Comparison of ENCODE assay signal across 8 cellular contexts in the genomic region with DNA sequence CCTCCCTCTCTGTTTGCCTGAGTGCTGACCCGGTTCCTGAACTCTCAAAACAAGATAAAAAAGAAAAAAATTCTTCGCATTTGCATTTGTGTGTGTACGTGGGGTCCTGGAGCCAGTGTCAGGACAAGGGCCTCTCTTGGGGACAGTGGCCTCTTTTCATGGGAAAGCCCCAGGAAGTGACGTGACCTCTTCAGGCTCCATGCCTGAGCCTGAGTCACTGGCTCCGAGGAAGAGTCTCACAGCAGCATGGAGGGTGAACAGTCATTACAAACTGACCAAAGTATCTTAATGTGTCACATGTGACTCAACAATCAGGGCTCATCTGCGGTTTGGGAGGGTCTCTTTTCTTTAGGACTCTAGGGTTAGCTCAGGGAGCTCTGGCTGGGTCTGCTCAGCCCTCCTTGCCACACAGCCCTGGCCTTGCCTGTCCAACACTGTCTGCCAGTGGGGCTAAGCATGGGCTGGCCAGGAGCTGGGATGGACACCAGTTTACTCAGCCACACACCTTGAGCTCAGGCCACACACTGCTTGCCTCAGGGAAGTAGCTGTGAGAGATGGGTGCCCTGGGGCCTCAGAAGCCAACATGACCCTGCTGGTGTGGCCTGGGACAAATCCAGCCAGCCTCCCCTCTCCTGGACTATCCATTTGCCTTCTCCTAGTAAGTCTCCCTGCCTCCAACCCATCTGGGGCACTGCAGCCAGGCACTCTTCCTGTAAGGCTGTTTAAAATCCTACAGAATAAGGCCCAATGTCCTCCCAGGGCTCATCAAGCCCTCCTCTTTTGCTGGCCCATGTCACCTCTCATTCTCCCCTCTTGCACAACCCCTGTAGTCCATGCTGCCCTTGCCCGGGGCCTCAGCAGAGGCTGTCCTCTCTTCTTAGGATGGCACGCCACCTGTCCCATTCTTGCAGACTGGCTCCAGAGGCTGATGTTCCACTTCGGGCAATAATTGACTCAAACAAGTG. TPM values are rescaled to one million over a fixed set of nuclear protein-coding genes. Genes with fewer than 3 reads are reported as not detected.
A peak's percentile ranks its signal among the peaks of the same experiment; 100 is the strongest.
DNase-seq lines count a peak whose midpoint lies in the region; ATAC-seq and TF ChIP-seq lines count a peak whose summit lies in the region.

No MANE protein-coding gene starts in this region.

- peak; percentile 69 for ATAC-seq in GM21390 (IDR thresholded peaks at IDR 0.05; ENCODE audit: unreplicated experiment)

- TF ChIP-seq CTCF in Calu3 (IDR thresholded peaks at IDR 0.05; ENCODE audit: unreplicated experiment), result no peak
- no peak for TF ChIP-seq CTCF in testis (IDR thresholded peaks at IDR 0.05)

- peaks cover 26% of the 10 kb centered on the region for H3K27me3 Mint-ChIP-seq in Calu3 (ENCODE audit: unreplicated experiment)

- no TSS peak for BruUV-seq in Calu3 (replicated peaks; lab: Mats Ljungman, UMichigan)

- WGBS in testis, 2 donors, result 65 to 67% methylated on average over 9 of the region's 9 CpGs

- intact Hi-C loops in Calu3 (cut with micrococcal nuclease; ENCODE audit: unreplicated experiment) (no loop called here), testis (cut with DNase I; ENCODE audit: low total_unique reads) (no loop called here)

- H3K4me1 Mint-ChIP-seq in Calu3 (ENCODE audit: low read depth, unreplicated experiment), result peaks cover 10% of the 10 kb centered on the region

- no peak overlapping the region for H3K4me3 ChIP-seq in skeletal muscle cell (ENCODE audit: low read depth, low read length)
- no peak overlapping the region for H3K4me3 ChIP-seq in testis

- peaks cover 4% of the 10 kb centered on the region for H3K36me3 Mint-ChIP-seq in Calu3 (ENCODE audit: insufficient read depth, unreplicated experiment)

- H3K27me3 ChIP-seq in testis, result no peaks in the 10 kb centered on the region

- H3K27ac ChIP-seq in testis, result no peak overlapping the region

- no peak overlapping the region for H3K4me3 Mint-ChIP-seq in Calu3 (ENCODE audit: low read depth, unreplicated experiment)

- TF ChIP-seq POLR2A in testis (IDR thresholded peaks at IDR 0.05), result no peak

- H3K9me3 Mint-ChIP-seq in Calu3 (ENCODE audit: low read depth, unreplicated experiment), result no peaks in the 10 kb centered on the region

- CTCF ChIA-PET in Calu3 (lab: Charles Lee), result no interaction called here

- no peaks in the 10 kb centered on the region for H3K36me3 ChIP-seq in testis (ENCODE audit: low read depth, missing control alignments)

- H3K27ac Mint-ChIP-seq in Calu3 (ENCODE audit: unreplicated experiment), result peak overlapping the region; percentile 56

- no peaks in the 10 kb centered on the region for H3K9me3 ChIP-seq in testis

- no peaks in the 10 kb centered on the region for H3K4me1 ChIP-seq in testis

- DNase-seq in Calu3, result peak; percentile 39
- peak; percentile 9 for DNase-seq in HPDE6-E6E7 (ENCODE audit: extremely low spot score)
- peak; percentile 82 for DNase-seq in activated CD8-positive, alpha-beta memory T cell treated with anti-CD3 and anti-CD28 coated beads, Interleukin-2, amount 50 U/mL, for 48 hours
- DNase-seq in foreskin melanocyte, result peak; percentile 23
- DNase-seq in skeletal muscle cell (ENCODE audit: low read depth), result peak; percentile 66
- DNase-seq in KG1 (lab: John Stamatoyannopoulos, UW), result no peak
- no peak for DNase-seq in testis

RNA-seq across cellular contexts. Expression of gene TMEM273, which starts 10.5 kb away (rescaled TPM):
- total RNA-seq in Calu3 (2022) (not detected in 2 replicates), testis (1 to 10 TPM; 4.5 to 5.3 TPM)
- 8.2 TPM for polyA plus RNA-seq in testis (ENCODE audit: insufficient read depth, low read depth, low replicate concordance)

RNA-seq across cellular contexts. Expression of gene FAM170B, which starts 43.9 kb away (rescaled TPM):
- total RNA-seq in Calu3 (2022) (not detected in 2 replicates), testis (10 to 100 TPM in 1 of 2 donors, 1 to 10 TPM in 1; 1.2 to 11.7 TPM)
- polyA plus RNA-seq in testis (ENCODE audit: insufficient read depth, low read depth, low replicate concordance), result 10.5 TPM

Comparison
In these comparisons a context has a peak if more than half of its experiments do, and no peak if none do; other contexts are left out.
1. DNase-seq: peak in Calu3 (single experiment), HPDE6-E6E7 (single experiment), activated CD8-positive, alpha-beta memory T cell treated with anti-CD3 and anti-CD28 coated beads, Interleukin-2, amount 50 U/mL, for 48 hours (single experiment), foreskin melanocyte (single experiment) and skeletal muscle cell (single experiment); none in KG1 (single experiment) and testis (single experiment).